ENCODE assay signal across 9 cellular contexts in genomic region chrX:107324493-107325310, GRCh38.
DNase-seq lines count a peak whose midpoint lies in the region; ATAC-seq and TF ChIP-seq lines count a peak whose summit lies in the region.
"Had no signal": no experiment of that assay in that cellular context is flagged by ENCODE, and none has a peak within 500 bp of the region (broad histone marks: within the 10 kb centered on the region; RNA-seq: fewer than 3 reads in every experiment).

No MANE protein-coding gene starts in this region.

- H3K27me3 ChIP-seq in iPS-20b (ENCODE audit: insufficient read depth, low read length) (no peaks in the 10 kb centered on the region), thyroid gland (peaks cover 5% of the 10 kb centered on the region)

- intact Hi-C loops in thyroid gland (cut with DNase I), result no loop called here

- H3K4me1 Mint-ChIP-seq in activated CD8-positive, alpha-beta T cell treated with anti-CD3 and anti-CD28 coated beads, Interleukin-2, amount 10 ng/mL, durations not matched to agents 7 days and 5 days (ENCODE audit: low read depth), result no peaks in the 10 kb centered on the region

- H3K9ac ChIP-seq in iPS-20b (ENCODE audit: low read depth, low read length), result no peak overlapping the region

- no peak overlapping the region for H3K27ac Mint-ChIP-seq in activated CD8-positive, alpha-beta T cell treated with anti-CD3 and anti-CD28 coated beads, Interleukin-2, amount 10 ng/mL, durations not matched to agents 7 days and 5 days
- H3K27ac Mint-ChIP-seq: activated naive CD4-positive, alpha-beta T cell treated with anti-CD3 and anti-CD28 coated beads, Interleukin-2, amount 50 U/mL, for 72 hours had no signal

- H3K9me3 ChIP-seq in iPS-20b (ENCODE audit: insufficient read depth, low read depth, low read length), result no peaks in the 10 kb centered on the region
- no peaks in the 10 kb centered on the region for H3K9me3 ChIP-seq in thyroid gland

- TF ChIP-seq CTCF in HFF-Myc (IDR thresholded peaks at IDR 0.05; ENCODE audit: low read depth, low read length, missing control alignments) (peak; percentile 13), thyroid gland (IDR thresholded peaks at IDR 0.05) (no peak)

- DNase-seq in AG08396 (ENCODE audit: low spot score), result peak; percentile 29
- DNase-seq in HFF-Myc (ENCODE audit: extremely low read depth, low read depth), result no peak
- DNase-seq in activated CD8-positive, alpha-beta T cell treated with anti-CD3 and anti-CD28 coated beads, Interleukin-2, amount 10 ng/mL, durations not matched to agents 7 days and 5 days, result peak; percentile 19
- peak; percentile 70 to 73 for DNase-seq in thyroid gland
- DNase-seq in NCI-H1105 (lab: John Stamatoyannopoulos, UW), result no peak
- DNase-seq in T-helper 1 cell, result no peak

- H3K4me1 ChIP-seq in iPS-20b (ENCODE audit: insufficient read depth, low read length) (no peaks in the 10 kb centered on the region), thyroid gland (no peaks in the 10 kb centered on the region)

- WGBS in thyroid gland, 2 donors, result 2 to 13% methylated on average over 4 to 8 of the region's 23 CpGs

- no peak overlapping the region for H3K4me3 Mint-ChIP-seq in activated CD8-positive, alpha-beta T cell treated with anti-CD3 and anti-CD28 coated beads, Interleukin-2, amount 10 ng/mL, durations not matched to agents 7 days and 5 days

- H3K36me3 Mint-ChIP-seq in activated CD8-positive, alpha-beta T cell treated with anti-CD3 and anti-CD28 coated beads, Interleukin-2, amount 10 ng/mL, durations not matched to agents 7 days and 5 days (ENCODE audit: low read depth), result no peaks in the 10 kb centered on the region
- H3K36me3 Mint-ChIP-seq: activated naive CD4-positive, alpha-beta T cell treated with anti-CD3 and anti-CD28 coated beads, Interleukin-2, amount 50 U/mL, for 72 hours had no signal

- H3K4me3 ChIP-seq in HFF-Myc (replicated peaks; ENCODE audit: low read depth, low read length) (no peak overlapping the region), iPS-20b (ENCODE audit: low read length) (peak overlapping the region; percentile 52; the same call in 1 of the 2 replicates), thyroid gland (replicated peaks in 1 of 3) (no peak overlapping the region)

- POLR2A ChIA-PET in activated CD8-positive, alpha-beta T cell treated with anti-CD3 and anti-CD28 coated beads, Interleukin-2, amount 10 ng/mL, durations not matched to agents 7 days and 5 days (lab: Charles Lee), result no interaction called here

- CTCF ChIA-PET in activated CD8-positive, alpha-beta T cell treated with anti-CD3 and anti-CD28 coated beads, Interleukin-2, amount 10 ng/mL, durations not matched to agents 7 days and 5 days (lab: Charles Lee), result interaction anchor here (0.6 to 1.2 kb wide), 2 partner anchors 295 to 431 kb away, joined by 3 to 4 read pairs; no protein-coding TSS in a partner anchor

- no peak for TF ChIP-seq POLR2A in thyroid gland (IDR thresholded peaks at IDR 0.05)

- H3K27me3 Mint-ChIP-seq in activated CD8-positive, alpha-beta T cell treated with anti-CD3 and anti-CD28 coated beads, Interleukin-2, amount 10 ng/mL, durations not matched to agents 7 days and 5 days (ENCODE audit: low read depth), result peaks cover 3% of the 10 kb centered on the region

- no peaks in the 10 kb centered on the region for H3K9me3 Mint-ChIP-seq in activated CD8-positive, alpha-beta T cell treated with anti-CD3 and anti-CD28 coated beads, Interleukin-2, amount 10 ng/mL, durations not matched to agents 7 days and 5 days (ENCODE audit: insufficient read depth)
- H3K9me3 Mint-ChIP-seq: activated naive CD4-positive, alpha-beta T cell treated with anti-CD3 and anti-CD28 coated beads, Interleukin-2, amount 50 U/mL, for 72 hours had no signal

- no peak for ATAC-seq in activated CD8-positive, alpha-beta T cell treated with anti-CD3 and anti-CD28 coated beads, Interleukin-2, amount 10 ng/mL, durations not matched to agents 7 days and 5 days
- ATAC-seq in HG03159 (IDR thresholded peaks at IDR 0.05; ENCODE audit: unreplicated experiment), result no peak

- H3K36me3 ChIP-seq in iPS-20b (ENCODE audit: insufficient read depth, low read depth, low read length) (no peaks in the 10 kb centered on the region), thyroid gland (no peaks in the 10 kb centered on the region)

- H3K27ac ChIP-seq in iPS-20b (ENCODE audit: low read length) (no peak overlapping the region), thyroid gland (no peak overlapping the region)

Comparison
In these comparisons a context has a peak if more than half of its experiments do, and no peak if none do; other contexts are left out.
1. DNase-seq: peak in AG08396 (single experiment), activated CD8-positive, alpha-beta T cell treated with anti-CD3 and anti-CD28 coated beads, Interleukin-2, amount 10 ng/mL, durations not matched to agents 7 days and 5 days (single experiment) and thyroid gland (2 of 2); none in HFF-Myc (single experiment), NCI-H1105 (single experiment) and T-helper 1 cell (0 of 5).